In genomic region chr4:142473218-142473959, GRCh38 we compare ENCODE assay signal across 16 cellular contexts.
DNase-seq lines count a peak whose midpoint lies in the region; ATAC-seq, FAIRE-seq and TF ChIP-seq lines count a peak whose summit lies in the region.
"Had no signal": no experiment of that assay in that cellular context is flagged by ENCODE, and none has a peak within 500 bp of the region (broad histone marks: within the 10 kb centered on the region; RNA-seq: fewer than 3 reads in every experiment).

No MANE protein-coding gene starts in this region.

- POLR2A ChIA-PET in GM12878 (lab: Charles Lee): no interaction called here

- SMC1A ChIA-PET in GM12878 (lab: Charles Lee; ENCODE audit: uncharacterized antibody, unreplicated experiment): interaction anchor here (0.6 to 3.0 kb wide), 20 partner anchors 7 to 123 kb away, joined by 3 to 15 read pairs (median 5); no protein-coding TSS in a partner anchor

- WGBS in GM12878 (ENCODE audit: insufficient coverage, insufficient replicate concordance, low lambda C conversion rate, missing lambda C conversion rate): 20% methylated on average over 5 of the region's 5 CpGs
- 79 to 82% methylated on average over 5 of the region's 5 CpGs for WGBS in lung, 2 donors

- in situ Hi-C loops in GM12878 (cut with MboI) (no loop called here), KBM-7 (cut with MboI; ENCODE audit: low pct_unique_long_range_greater_than_20kb, low sequenced_read_pairs) (no loop called here)

- TF ChIP-seq CTCF in GM12878 (IDR thresholded peaks at IDR 0.05 in 2 of 3, conservative IDR thresholded peaks at IDR 0.05 in 1 of 3; ENCODE audit: control insufficient read depth in 2 of 3, extremely low read depth in 1 of 3, insufficient read depth in 1 of 3, low read depth in 3 of 3, low read length in 3 of 3): no peak
- TF ChIP-seq CTCF in lung (IDR thresholded peaks at IDR 0.05; ENCODE audit: control extremely low read depth, extremely low read depth): no peak

- TF ChIP-seq EP300 in GM12878 (IDR thresholded peaks at IDR 0.05; ENCODE audit: borderline replicate concordance in 1 of 2, control insufficient read depth in 1 of 2, low read depth in 2 of 2, low read length in 2 of 2): no peak

- ATAC-seq in GM12878: peak; percentile 46
- ATAC-seq in lung (ENCODE audit: insufficient read depth, low FRiP score): peak; percentile 28
- no peak for ATAC-seq in HG03565 (IDR thresholded peaks at IDR 0.05; ENCODE audit: unreplicated experiment)
- no peak for ATAC-seq in HG03457 (IDR thresholded peaks at IDR 0.05; ENCODE audit: unreplicated experiment)
- ATAC-seq: activated CD8-positive, alpha-beta T cell treated with anti-CD3 and anti-CD28 coated beads for 36 hours; gastrocnemius medialis; GM23338; stimulated activated naive CD8-positive, alpha-beta T cell treated with anti-CD3 and anti-CD28 coated beads, Interleukin-15, Interleukin-2, amounts not matched to agents 100 U/mL and 50 U/mL, for 24 hours had no signal

- H3K27ac ChIP-seq in BLaER1 treated with 17β-estradiol and CSF1 and Interleukin-3, amounts not matched to agents 10 nM and 100 nM: no peak overlapping the region
- H3K27ac ChIP-seq in GM12878 (ENCODE audit: control insufficient read depth, insufficient read depth) (no peak overlapping the region), lung (ENCODE audit: low read depth in 1 of 2, low read length in 1 of 2) (no peak overlapping the region)
- H3K27ac ChIP-seq: gastrocnemius medialis had no signal

- H2AFZ ChIP-seq in GM12878 (ENCODE audit: control insufficient read depth, low read depth, low read length): no peak overlapping the region

- no peak for TF ChIP-seq POLR2A in GM12878 (IDR thresholded peaks at IDR 0.05; ENCODE audit: low read depth, low read length)

- no peaks in the 10 kb centered on the region for H3K27me3 ChIP-seq in BLaER1 treated with 17β-estradiol and CSF1 and Interleukin-3, amounts not matched to agents 10 nM and 100 nM
- no peaks in the 10 kb centered on the region for H3K27me3 ChIP-seq in GM12878 (replicated peaks in 1 of 2; ENCODE audit: control insufficient read depth in 2 of 2, insufficient read depth in 2 of 2, low read length in 1 of 2)
- no peaks in the 10 kb centered on the region for H3K27me3 ChIP-seq in lung (ENCODE audit: control insufficient read depth, insufficient read depth)
- H3K27me3 ChIP-seq: gastrocnemius medialis had no signal

- peak; percentile 12 for DNase-seq in HPDE6-E6E7 (ENCODE audit: extremely low spot score)
- no peak for DNase-seq in GM12878 (ENCODE audit: low read depth, low spot score)
- DNase-seq in lung (ENCODE audit: low spot score): peak; percentile 39
- no peak for DNase-seq in KBM-7
- DNase-seq in NCI-H128 (lab: John Stamatoyannopoulos, UW; ENCODE audit: unreplicated experiment): no peak
- DNase-seq: activated CD8-positive, alpha-beta T cell treated with anti-CD3 and anti-CD28 coated beads for 36 hours; C1 segment of cervical spinal cord; cortex of kidney; NCI-H1694 treated with DMSO at 0.1 percent for 48 hours; stimulated activated naive CD8-positive, alpha-beta T cell treated with anti-CD3 and anti-CD28 coated beads, Interleukin-15, Interleukin-2, amounts not matched to agents 100 U/mL and 50 U/mL, for 24 hours; T1000 had no signal

- CTCF ChIA-PET in GM12878 (lab: Yijun Ruan, JAX): interaction anchor here (0.9 to 2.2 kb wide), 12 partner anchors 8 to 190 kb away, joined by 3 to 7 read pairs (median 4); no protein-coding TSS in a partner anchor

- BruUV-seq in GM12878 (replicated peaks; lab: Mats Ljungman, UMichigan): no TSS peak

- intact Hi-C loops in GM12878 (cut with micrococcal nuclease; ENCODE audit: unreplicated experiment): no loop called here

- RAD21 ChIA-PET in GM12878 (lab: Charles Lee; ENCODE audit: unreplicated experiment): interaction anchor here (0.8 to 4.3 kb wide), 10 partner anchors 10 to 119 kb away, joined by 3 to 15 read pairs (median 3); no protein-coding TSS in a partner anchor

- H3K9me3 ChIP-seq in BLaER1 treated with 17β-estradiol and CSF1 and Interleukin-3, amounts not matched to agents 10 nM and 100 nM (replicated peaks in 1 of 11): no peaks in the 10 kb centered on the region
- no peaks in the 10 kb centered on the region for H3K9me3 ChIP-seq in GM12878 (replicated peaks; ENCODE audit: control insufficient read depth, insufficient read depth, low read length)
- no peaks in the 10 kb centered on the region for H3K9me3 ChIP-seq in lung (ENCODE audit: control insufficient read depth in 2 of 2, insufficient read depth in 1 of 2, low read length in 1 of 2)
- H3K9me3 ChIP-seq: gastrocnemius medialis had no signal

- peaks cover 0 to 11% (median 8%) of the 10 kb centered on the region in 10 experiments; a peak in 14 of 20 replicates for H3K4me1 ChIP-seq in BLaER1 treated with 17β-estradiol and CSF1 and Interleukin-3, amounts not matched to agents 10 nM and 100 nM
- H3K4me1 ChIP-seq in GM12878 (ENCODE audit: control insufficient read depth, insufficient read depth, low read length): no peaks in the 10 kb centered on the region
- H3K4me1 ChIP-seq in lung (ENCODE audit: control insufficient read depth in 2 of 2, insufficient read depth in 2 of 2, low read length in 2 of 2): no peaks in the 10 kb centered on the region
- H3K4me1 ChIP-seq: gastrocnemius medialis had no signal

- H3K4me2 ChIP-seq in BLaER1 treated with 17β-estradiol and CSF1 and Interleukin-3, amounts not matched to agents 10 nM and 100 nM: peak overlapping the region in 8 of 11 experiments; percentile 20 to 47 (median 32); a peak in 14 of 22 replicates
- no peak overlapping the region for H3K4me2 ChIP-seq in GM12878 (ENCODE audit: control insufficient read depth, insufficient read depth)
- H3K4me2 ChIP-seq: GM23338 had no signal

- no peaks in the 10 kb centered on the region for H3K36me3 ChIP-seq in BLaER1 treated with 17β-estradiol and CSF1 and Interleukin-3, amounts not matched to agents 10 nM and 100 nM
- H3K36me3 ChIP-seq in GM12878 (ENCODE audit: control insufficient read depth in 2 of 2, insufficient read depth in 2 of 2, low read length in 1 of 2): no peaks in the 10 kb centered on the region
- H3K36me3 ChIP-seq in lung (ENCODE audit: control insufficient read depth in 2 of 2, insufficient read depth in 2 of 2, low read length in 2 of 2): no peaks in the 10 kb centered on the region
- H3K36me3 ChIP-seq: gastrocnemius medialis had no signal

- no peak for FAIRE-seq in GM12878 (lab: Jason Lieb, UNC)

- TF ChIP-seq RAD21 in GM12878 (IDR thresholded peaks at IDR 0.05; ENCODE audit: insufficient read depth, low read depth, low read length): no peak

- no peaks in the 10 kb centered on the region for H3K79me2 ChIP-seq in GM12878 (ENCODE audit: control insufficient read depth, insufficient read depth, low read length)

- no peak overlapping the region for H3K4me3 ChIP-seq in BLaER1 treated with 17β-estradiol and CSF1 and Interleukin-3, amounts not matched to agents 10 nM and 100 nM
- H3K4me3 ChIP-seq in GM12878: no peak overlapping the region
- no peak overlapping the region for H3K4me3 ChIP-seq in lung
- H3K4me3 ChIP-seq: gastrocnemius medialis, GM23338 had no signal

- no peaks in the 10 kb centered on the region for H4K20me1 ChIP-seq in BLaER1 treated with 17β-estradiol and CSF1 and Interleukin-3, amounts not matched to agents 10 nM and 100 nM
- no peaks in the 10 kb centered on the region for H4K20me1 ChIP-seq in GM12878 (ENCODE audit: control insufficient read depth, insufficient read depth)

- no peak overlapping the region for H3K9ac ChIP-seq in BLaER1 treated with 17β-estradiol and CSF1 and Interleukin-3, amounts not matched to agents 10 nM and 100 nM
- no peak overlapping the region for H3K9ac ChIP-seq in GM12878 (ENCODE audit: control insufficient read depth, insufficient read depth, low read length)

TF ChIP-seq in GM12878, 131 proteins besides CTCF, POLR2A, EP300 and RAD21:
- no peak for TF ChIP-seq CREM (IDR thresholded peaks at IDR 0.05; ENCODE audit: low read depth)
- no peak for TF ChIP-seq STAT3 (IDR thresholded peaks at IDR 0.05; ENCODE audit: low read depth, low read length)
- TF ChIP-seq GABPA (IDR thresholded peaks at IDR 0.05; ENCODE audit: low read depth): no peak
- TF ChIP-seq SMC3 (IDR thresholded peaks at IDR 0.05; ENCODE audit: borderline replicate concordance, low read length): no peak
- TF ChIP-seq IKZF1 (conservative IDR thresholded peaks at IDR 0.05): peak; percentile 32; the same call in 1 of the 2 replicates
- TF ChIP-seq NR2C1 (IDR thresholded peaks at IDR 0.05): no peak
- TF ChIP-seq RELA (IDR thresholded peaks at IDR 0.05; ENCODE audit: borderline replicate concordance, partially characterized antibody): no peak
- TF ChIP-seq MYB (IDR thresholded peaks at IDR 0.05; ENCODE audit: borderline replicate concordance, low read depth, low read length): no peak
- TF ChIP-seq E4F1 (IDR thresholded peaks at IDR 0.05; ENCODE audit: borderline replicate concordance, partially characterized antibody): no peak

Comparison
In these comparisons a context has a peak if more than half of its experiments do, and no peak if none do; other contexts are left out.
1. DNase-seq: peak in HPDE6-E6E7 (single experiment) and lung (single experiment); none in GM12878 (single experiment), KBM-7 (single experiment) and NCI-H128 (single experiment).
2. ATAC-seq: peak in GM12878 (single experiment) and lung (single experiment); none in HG03565 (single experiment) and HG03457 (single experiment).